In genomic region chr7:3504384-3504783, GRCh38 we compare ENCODE assay signal across 23 cellular contexts.
DNase-seq lines count a peak whose midpoint lies in the region; ATAC-seq, FAIRE-seq and TF ChIP-seq lines count a peak whose summit lies in the region.
"Had no signal": no experiment of that assay in that cellular context is flagged by ENCODE, and none has a peak within 500 bp of the region (broad histone marks: within the 10 kb centered on the region; RNA-seq: fewer than 3 reads in every experiment).

No MANE protein-coding gene starts in this region.

- POLR2A ChIA-PET in HepG2 (lab: Yijun Ruan, JAX) (interaction anchor here (0.7 kb wide), 1 partner anchor 231 kb away, joined by 3 read pairs; no protein-coding TSS in a partner anchor), Panc1 (lab: Charles Lee) (no interaction called here), H1 (lab: Charles Lee; ENCODE audit: partially characterized antibody) (no interaction called here)

- H3K79me1 ChIP-seq in H1 (ENCODE audit: low read depth, low read length), result no peaks in the 10 kb centered on the region

- H2BK5ac ChIP-seq in H1 (ENCODE audit: low read depth, low read length), result no peak overlapping the region

- no TSS peak for BruUV-seq in HepG2 (replicated peaks; lab: Mats Ljungman, UMichigan)
- TSS peak; percentile 35 for BruUV-seq in Panc1 (replicated peaks; lab: Mats Ljungman, UMichigan)
- no TSS peak for BruUV-seq in Calu3 (replicated peaks; lab: Mats Ljungman, UMichigan)

- H3K14ac ChIP-seq in H1 (ENCODE audit: insufficient read length), result no peak overlapping the region

- ATAC-seq in HepG2 (no peak), right lobe of liver (no peak), Panc1 (no peak), HG02885 (IDR thresholded peaks at IDR 0.05; ENCODE audit: poor library complexity, unreplicated experiment) (no peak)
- no peak for ATAC-seq in stimulated activated naive B cell treated with anti-CD40 and anti-IgM and Interleukin-4, amounts not matched to agents 10 μg/mL and 1 μg/mL and 100 μg/mL, for 72 hours (replicated peaks)

- H2BK120ac ChIP-seq in H1 (replicated peaks; ENCODE audit: low read depth, low read length), result no peak overlapping the region

- H3K4me2 ChIP-seq in HepG2 (ENCODE audit: low read depth, low read length) (no peak overlapping the region), H1 (ENCODE audit: insufficient read depth in 1 of 2, low read depth in 2 of 2, low read length in 2 of 2) (no peak overlapping the region)
- H3K4me2 ChIP-seq: BLaER1 had no signal

- no peak for TF ChIP-seq EP300 in HepG2 (IDR thresholded peaks at IDR 0.05; ENCODE audit: low read depth in 2 of 2, low read length in 2 of 2)
- no peak for TF ChIP-seq EP300 in HepG2 (CRISPR knock-in tag; IDR thresholded peaks at IDR 0.05; ENCODE audit: borderline replicate concordance)
- TF ChIP-seq EP300 in H1 (IDR thresholded peaks at IDR 0.05; ENCODE audit: borderline replicate concordance in 1 of 2, low read depth in 2 of 2, low read length in 2 of 2), result no peak

- peaks cover 33 to 38% of the 10 kb centered on the region in 2 donors for H3K9me3 Mint-ChIP-seq in stimulated activated naive B cell treated with anti-CD40 and anti-IgM and Interleukin-4, amounts not matched to agents 10 μg/mL and 1 μg/mL and 100 μg/mL, for 72 hours
- H3K9me3 Mint-ChIP-seq in Calu3 (ENCODE audit: low read depth, unreplicated experiment), result peaks cover 23% of the 10 kb centered on the region

- CTCF ChIA-PET in HepG2 (lab: Yijun Ruan, JAX; ENCODE audit: low intra/inter-chr PET ratio, low total read pairs), result no interaction called here
- CTCF ChIA-PET in Panc1 (lab: Charles Lee), result no interaction called here
- CTCF ChIA-PET in H1 (lab: Charles Lee; ENCODE audit: partially characterized antibody), result interaction anchor here (0.6 to 0.7 kb wide), 2 partner anchors 317 to 629 kb away, joined by 3 to 4 read pairs; no protein-coding TSS in a partner anchor
- CTCF ChIA-PET in Calu3 (lab: Charles Lee), result no interaction called here

- TF ChIP-seq CTCF in HepG2 (CRISPR knock-in tag; IDR thresholded peaks at IDR 0.05) (no peak), right lobe of liver (IDR thresholded peaks at IDR 0.05) (no peak), Panc1 (IDR thresholded peaks at IDR 0.05) (no peak), H1 (IDR thresholded peaks at IDR 0.05; ENCODE audit: control extremely low read depth in 1 of 3, insufficient read depth in 1 of 3, low read depth in 1 of 3, low read length in 3 of 3) (no peak), Calu3 (IDR thresholded peaks at IDR 0.05; ENCODE audit: unreplicated experiment) (no peak)

- no peaks in the 10 kb centered on the region for H3K4me1 ChIP-seq in HepG2 (ENCODE audit: insufficient read depth, low read length)
- H3K4me1 ChIP-seq in right lobe of liver, result no peaks in the 10 kb centered on the region
- H3K4me1 ChIP-seq in Panc1 (ENCODE audit: control insufficient read depth, insufficient read depth, low read length), result no peaks in the 10 kb centered on the region
- H3K4me1 ChIP-seq in H1 (replicated peaks in 1 of 4; ENCODE audit: control insufficient read depth in 3 of 4, insufficient read depth in 4 of 4, low read length in 3 of 4), result no peaks in the 10 kb centered on the region
- H3K4me1 ChIP-seq: BE2C, BLaER1 had no signal

- H3K4me1 Mint-ChIP-seq in stimulated activated naive B cell treated with anti-CD40 and anti-IgM and Interleukin-4, amounts not matched to agents 10 μg/mL and 1 μg/mL and 100 μg/mL, for 72 hours, result peaks cover 0 to 6% of the 10 kb centered on the region in 2 donors
- no peaks in the 10 kb centered on the region for H3K4me1 Mint-ChIP-seq in Calu3 (ENCODE audit: low read depth, unreplicated experiment)
- H3K4me1 Mint-ChIP-seq: CD14-positive monocyte; CD4-positive, alpha-beta memory T cell; CD4-positive, CD25-positive, alpha-beta regulatory T cell; CD8-positive, alpha-beta memory T cell had no signal

- H2AFZ ChIP-seq in HepG2 (ENCODE audit: low read length), result no peak overlapping the region
- H2AFZ ChIP-seq in H1 (ENCODE audit: low read length), result no peak overlapping the region

- H3K36me3 ChIP-seq in HepG2 (replicated peaks in 1 of 2; ENCODE audit: control insufficient read depth in 1 of 2, insufficient read depth in 2 of 2, low read length in 2 of 2), result no peaks in the 10 kb centered on the region
- no peaks in the 10 kb centered on the region for H3K36me3 ChIP-seq in right lobe of liver
- no peaks in the 10 kb centered on the region for H3K36me3 ChIP-seq in Panc1 (ENCODE audit: control insufficient read depth, insufficient read depth, low read length)
- no peaks in the 10 kb centered on the region; a peak in 1 of 8 replicates for H3K36me3 ChIP-seq in H1 (ENCODE audit: control insufficient read depth in 2 of 4, insufficient read depth in 4 of 4, low read length in 3 of 4)
- H3K36me3 ChIP-seq: BE2C, BLaER1 had no signal

- H2BK20ac ChIP-seq in H1 (ENCODE audit: low read length), result no peak overlapping the region

- H4K91ac ChIP-seq in H1 (replicated peaks; ENCODE audit: insufficient read length, low read length), result no peak overlapping the region

- WGBS in HepG2 (ENCODE audit: low lambda C conversion rate), result 88% methylated on average over 1 of the region's 1 CpG
- 53% methylated on average over 1 of the region's 1 CpG for WGBS in right lobe of liver (ENCODE audit: insufficient coverage, low coverage, low lambda C conversion rate, missing lambda C conversion rate)
- WGBS in H1 (ENCODE audit: extremely low coverage in 1 of 2, insufficient coverage in 1 of 2, insufficient read length in 1 of 2, insufficient replicate concordance in 2 of 2, low coverage in 1 of 2, low lambda C conversion rate in 2 of 2, missing lambda C conversion rate in 1 of 2), 2 experiments, result 89% methylated on average over 1 of the region's 1 CpG; no CpG with 5 or more reads in 1 of the 2 experiments

- H2BK12ac ChIP-seq in H1 (ENCODE audit: low read depth, low read length), result no peak overlapping the region

- peaks cover 14 to 20% of the 10 kb centered on the region in 2 donors for H3K27me3 Mint-ChIP-seq in stimulated activated naive B cell treated with anti-CD40 and anti-IgM and Interleukin-4, amounts not matched to agents 10 μg/mL and 1 μg/mL and 100 μg/mL, for 72 hours
- no peaks in the 10 kb centered on the region for H3K27me3 Mint-ChIP-seq in Calu3 (ENCODE audit: unreplicated experiment)

- H3K23me2 ChIP-seq in H1 (ENCODE audit: low read depth, low read length), result no peaks in the 10 kb centered on the region

- H3K27ac Mint-ChIP-seq in stimulated activated naive B cell treated with anti-CD40 and anti-IgM and Interleukin-4, amounts not matched to agents 10 μg/mL and 1 μg/mL and 100 μg/mL, for 72 hours, result no peak overlapping the region
- no peak overlapping the region for H3K27ac Mint-ChIP-seq in Calu3 (ENCODE audit: unreplicated experiment)
- H3K27ac Mint-ChIP-seq: CD14-positive monocyte; CD4-positive, alpha-beta memory T cell; CD4-positive, CD25-positive, alpha-beta regulatory T cell; CD8-positive, alpha-beta memory T cell had no signal

- H3K9me3 ChIP-seq in HepG2 (ENCODE audit: low read length), result peaks cover 12% of the 10 kb centered on the region; the same call in 1 of the 2 replicates
- no peaks in the 10 kb centered on the region for H3K9me3 ChIP-seq in right lobe of liver
- H3K9me3 ChIP-seq in Panc1 (ENCODE audit: control insufficient read depth, insufficient read depth, low read depth, low read length), result peaks cover 49% of the 10 kb centered on the region
- peaks cover 13 to 14% of the 10 kb centered on the region in 2 experiments; a peak in 2 of 4 replicates for H3K9me3 ChIP-seq in H1 (ENCODE audit: insufficient read depth in 2 of 2, low read depth in 1 of 2, low read length in 1 of 2)
- H3K9me3 ChIP-seq: BE2C had no signal

- no peak overlapping the region for H3K4ac ChIP-seq in H1 (replicated peaks; ENCODE audit: insufficient read length, low read depth, low read length)

- in situ Hi-C loops in HepG2 (cut with HindIII; ENCODE audit: extremely low pct_ligation_motif_present, low pct_unique_long_range_greater_than_20kb) (no loop called here), Panc1 (cut with HindIII; ENCODE audit: low pct_unique_long_range_greater_than_20kb, low sequenced_read_pairs) (no loop called here)

- no peaks in the 10 kb centered on the region for H4K20me1 ChIP-seq in HepG2 (ENCODE audit: insufficient read depth, low read length)
- no peaks in the 10 kb centered on the region for H4K20me1 ChIP-seq in H1 (replicated peaks in 1 of 2; ENCODE audit: control insufficient read depth in 1 of 2, insufficient read depth in 2 of 2, low read length in 2 of 2)
- H4K20me1 ChIP-seq: BLaER1 had no signal

- H4K5ac ChIP-seq in H1 (ENCODE audit: insufficient read length, low read depth, low read length), result no peak overlapping the region

- no peak overlapping the region for H3K18ac ChIP-seq in H1 (ENCODE audit: extremely low read depth, low read length)

- no peak overlapping the region for H3K27ac ChIP-seq in HepG2 (ENCODE audit: extremely low read length, insufficient read depth, low read length)
- H3K27ac ChIP-seq in right lobe of liver, result no peak overlapping the region
- no peak overlapping the region for H3K27ac ChIP-seq in Panc1 (ENCODE audit: low read length)
- H3K27ac ChIP-seq in H1 (ENCODE audit: low read depth, low read length), result no peak overlapping the region
- H3K27ac ChIP-seq: 22Rv1, BLaER1 had no signal

- TF ChIP-seq RAD21 in HepG2 (CRISPR knock-in tag; IDR thresholded peaks at IDR 0.05) (no peak), H1 (IDR thresholded peaks at IDR 0.05 in 1 of 2, conservative IDR thresholded peaks at IDR 0.05 in 1 of 2; ENCODE audit: low read depth in 2 of 2, low read length in 2 of 2) (no peak)

- no peak for TF ChIP-seq POLR2A in HepG2 (IDR thresholded peaks at IDR 0.05; ENCODE audit: insufficient read depth in 1 of 2, low read depth in 2 of 2, low read length in 2 of 2)
- no peak for TF ChIP-seq POLR2A in right lobe of liver (IDR thresholded peaks at IDR 0.05)
- TF ChIP-seq POLR2A in H1 (IDR thresholded peaks at IDR 0.05; ENCODE audit: control extremely low read depth in 1 of 2, low read depth in 2 of 2, low read length in 2 of 2), result no peak

- H2BK15ac ChIP-seq in H1 (ENCODE audit: low read length), result no peak overlapping the region

- peaks cover 8 to 15% of the 10 kb centered on the region in 2 donors for H3K36me3 Mint-ChIP-seq in stimulated activated naive B cell treated with anti-CD40 and anti-IgM and Interleukin-4, amounts not matched to agents 10 μg/mL and 1 μg/mL and 100 μg/mL, for 72 hours
- H3K36me3 Mint-ChIP-seq in Calu3 (ENCODE audit: insufficient read depth, unreplicated experiment), result no peaks in the 10 kb centered on the region
- H3K36me3 Mint-ChIP-seq: CD14-positive monocyte; CD4-positive, CD25-positive, alpha-beta regulatory T cell had no signal

- H2AK5ac ChIP-seq in H1 (ENCODE audit: low read depth, low read length), result no peak overlapping the region

- H3K23ac ChIP-seq in H1 (ENCODE audit: insufficient read length), result no peak overlapping the region

- no peak overlapping the region for H3K4me3 Mint-ChIP-seq in stimulated activated naive B cell treated with anti-CD40 and anti-IgM and Interleukin-4, amounts not matched to agents 10 μg/mL and 1 μg/mL and 100 μg/mL, for 72 hours
- H3K4me3 Mint-ChIP-seq in Calu3 (ENCODE audit: low read depth, unreplicated experiment), result no peak overlapping the region
- H3K4me3 Mint-ChIP-seq: CD14-positive monocyte; CD4-positive, alpha-beta memory T cell; CD4-positive, CD25-positive, alpha-beta regulatory T cell; CD8-positive, alpha-beta memory T cell had no signal

- intact Hi-C loops in HepG2 (cut with micrococcal nuclease; ENCODE audit: unreplicated experiment) (no loop called here), right lobe of liver (cut with DNase I) (no loop called here), Panc1 (cut with micrococcal nuclease; ENCODE audit: unreplicated experiment) (no loop called here), Calu3 (cut with micrococcal nuclease; ENCODE audit: unreplicated experiment) (no loop called here)

- no peak for DNase-seq in HepG2 (ENCODE audit: low spot score)
- DNase-seq in right lobe of liver, result no peak
- DNase-seq in Panc1 (ENCODE audit: low read depth, low spot score), result no peak
- no peak for DNase-seq in H1 (ENCODE audit: low read depth in 1 of 2, low spot score in 2 of 2)
- no peak for DNase-seq in stimulated activated naive B cell treated with anti-CD40 and anti-IgM and Interleukin-4, amounts not matched to agents 10 μg/mL and 1 μg/mL and 100 μg/mL, for 72 hours
- DNase-seq in Calu3, result no peak
- DNase-seq: ACHN; BE2C; C1 segment of cervical spinal cord; CD4-positive, alpha-beta memory T cell; CD4-positive, CD25-positive, alpha-beta regulatory T cell; CD8-positive, alpha-beta memory T cell; COR-L47; DMS79 treated with DMSO at 0.1 percent for 48 hours; GF-D8 had no signal

- H4K8ac ChIP-seq in H1 (ENCODE audit: extremely low read depth, insufficient read depth, low read length), result no peak overlapping the region

- H3K27me3 ChIP-seq in HepG2 (ENCODE audit: control insufficient read depth in 1 of 2, insufficient read depth in 2 of 2, low read length in 2 of 2), result no peaks in the 10 kb centered on the region
- H3K27me3 ChIP-seq in right lobe of liver, result no peaks in the 10 kb centered on the region
- H3K27me3 ChIP-seq in Panc1 (ENCODE audit: control insufficient read depth, insufficient read depth, low read length), result no peaks in the 10 kb centered on the region
- H3K27me3 ChIP-seq in H1 (replicated peaks in 1 of 4; ENCODE audit: control insufficient read depth in 3 of 4, extremely low read depth in 1 of 4, insufficient read depth in 3 of 4, low read length in 3 of 4), result no peaks in the 10 kb centered on the region
- H3K27me3 ChIP-seq: BE2C, BLaER1 had no signal

- H3K4me3 ChIP-seq in HepG2 (replicated peaks in 1 of 3; ENCODE audit: insufficient read depth in 1 of 3, low read depth in 2 of 3, low read length in 3 of 3) (no peak overlapping the region), right lobe of liver (no peak overlapping the region), Panc1 (ENCODE audit: low read depth in 2 of 2, low read length in 2 of 2) (no peak overlapping the region), H1 (ENCODE audit: extremely low read depth in 1 of 4, insufficient read depth in 2 of 4, low read depth in 3 of 4, low read length in 4 of 4) (no peak overlapping the region)
- H3K4me3 ChIP-seq: BLaER1 had no signal

- no peak overlapping the region for H3K9ac ChIP-seq in HepG2 (ENCODE audit: insufficient read depth, low read depth, low read length)
- H3K9ac ChIP-seq in H1 (replicated peaks in 1 of 4; ENCODE audit: extremely low read depth in 1 of 4, low read depth in 3 of 4, low read length in 3 of 4), result no peak overlapping the region
- H3K9ac ChIP-seq: BLaER1 had no signal

- H3K79me2 ChIP-seq in HepG2 (ENCODE audit: insufficient read depth, low read length) (no peaks in the 10 kb centered on the region), H1 (ENCODE audit: control insufficient read depth in 1 of 2, insufficient read depth in 2 of 2, low read length in 2 of 2) (no peaks in the 10 kb centered on the region)

- H3K56ac ChIP-seq in H1 (replicated peaks; ENCODE audit: insufficient read length, low read depth, low read length), result no peak overlapping the region

- no peak for FAIRE-seq in HepG2 (lab: Jason Lieb, UNC)
- FAIRE-seq in H1 (lab: Jason Lieb, UNC), result no peak
- FAIRE-seq: D721Med, G401.6, GM12891, GM19239 had no signal

Comparison
In these comparisons a context has a peak if more than half of its experiments do, and no peak if none do; other contexts are left out.
1. Of the 41 proteins assayed by ChIP-seq in both HepG2 and H1: peak only in HepG2: none; only in H1: none; in both: MAFK; in neither: 40.